ENCODE assay signal across 1 cellular context in genomic region chr19:48510421-48511268, GRCh38.
TF ChIP-seq lines count a peak whose summit lies in the region.

No MANE protein-coding gene starts in this region.

TF ChIP-seq in IMR-90, 13 proteins besides CTCF, POLR2A, EP300 and RAD21:
- no peak for TF ChIP-seq CEBPB (IDR thresholded peaks at IDR 0.05; ENCODE audit: low read depth, low read length)
- TF ChIP-seq ELK1 (IDR thresholded peaks at IDR 0.05; ENCODE audit: borderline replicate concordance, low read depth, low read length) = no peak
- TF ChIP-seq MAZ (IDR thresholded peaks at IDR 0.05; ENCODE audit: borderline replicate concordance, low read depth, low read length) = peak; percentile 44; the same call in 1 of the 2 replicates
- TF ChIP-seq FOS (IDR thresholded peaks at IDR 0.05; ENCODE audit: low read depth, low read length) = no peak
- TF ChIP-seq BHLHE40 (IDR thresholded peaks at IDR 0.05; ENCODE audit: low read depth, low read length) = no peak
- no peak for TF ChIP-seq MXI1 (IDR thresholded peaks at IDR 0.05; ENCODE audit: borderline replicate concordance, low read depth, low read length)
- TF ChIP-seq CHD1 (IDR thresholded peaks at IDR 0.05; ENCODE audit: low read depth, low read length) = no peak
